Comparison of ENCODE assay signal across 1 cellular context in genomic region chr1:26743426-26744059, GRCh38.
TF ChIP-seq lines count a peak whose summit lies in the region.

No MANE protein-coding gene starts in this region.

TF ChIP-seq in WTC11, 78 proteins besides CTCF, POLR2A, EP300 and RAD21 (continued from another document):
- TF ChIP-seq ARID4B (CRISPR knock-in tag; IDR thresholded peaks at IDR 0.05; ENCODE audit: borderline replicate concordance) (no peak), ELF4 (CRISPR knock-in tag; IDR thresholded peaks at IDR 0.05; ENCODE audit: low read depth) (no peak), SOX15 (CRISPR knock-in tag; IDR thresholded peaks at IDR 0.05) (no peak), TCF7 (CRISPR knock-in tag; IDR thresholded peaks at IDR 0.05; ENCODE audit: low read depth) (no peak), TEAD1 (CRISPR knock-in tag; IDR thresholded peaks at IDR 0.05) (no peak)
TF ChIP-seq in WTC11: peak in this region for 0.
